8 cellular contexts compared by ENCODE assay signal in genomic region chr2:129812071-129812470, GRCh38.
DNase-seq lines count a peak whose midpoint lies in the region; ATAC-seq, FAIRE-seq and TF ChIP-seq lines count a peak whose summit lies in the region.

No MANE protein-coding gene starts in this region.

- H3K4me1 ChIP-seq in thoracic aorta (ENCODE audit: control insufficient read depth in 1 of 2, low read depth in 2 of 2): no peaks in the 10 kb centered on the region

- H3K27ac ChIP-seq in thoracic aorta: no peak overlapping the region

- H3K27me3 ChIP-seq in thoracic aorta (replicated peaks; ENCODE audit: insufficient read depth): no peaks in the 10 kb centered on the region

- TF ChIP-seq CTCF in activated CD8-positive, alpha-beta T cell treated with anti-CD3 and anti-CD28 coated beads for 36 hours (IDR thresholded peaks at IDR 0.05): no peak
- TF ChIP-seq CTCF in thoracic aorta (IDR thresholded peaks at IDR 0.05): no peak
- no peak for TF ChIP-seq CTCF in type B pancreatic cell (conservative IDR thresholded peaks at IDR 0.05)

- H3K27ac Mint-ChIP-seq in activated CD8-positive, alpha-beta T cell treated with anti-CD3 and anti-CD28 coated beads for 36 hours: no peak overlapping the region
- no peak overlapping the region for H3K27ac Mint-ChIP-seq in activated CD8-positive, alpha-beta T cell treated with anti-CD3 and anti-CD28 coated beads, Interleukin-2, amount 10 ng/mL, durations not matched to agents 7 days and 5 days
- no peak overlapping the region for H3K27ac Mint-ChIP-seq in type B pancreatic cell

- H3K4me3 Mint-ChIP-seq in activated CD8-positive, alpha-beta T cell treated with anti-CD3 and anti-CD28 coated beads for 36 hours: no peak overlapping the region
- H3K4me3 Mint-ChIP-seq in activated CD8-positive, alpha-beta T cell treated with anti-CD3 and anti-CD28 coated beads, Interleukin-2, amount 10 ng/mL, durations not matched to agents 7 days and 5 days: no peak overlapping the region
- H3K4me3 Mint-ChIP-seq in type B pancreatic cell: no peak overlapping the region

- no peaks in the 10 kb centered on the region for H3K36me3 ChIP-seq in thoracic aorta

- no peak overlapping the region for H3K4me3 ChIP-seq in thoracic aorta

- POLR2A ChIA-PET in activated CD8-positive, alpha-beta T cell treated with anti-CD3 and anti-CD28 coated beads for 36 hours (lab: Charles Lee): no interaction called here
- POLR2A ChIA-PET in activated CD8-positive, alpha-beta T cell treated with anti-CD3 and anti-CD28 coated beads, Interleukin-2, amount 10 ng/mL, durations not matched to agents 7 days and 5 days (lab: Charles Lee): no interaction called here

- CTCF ChIA-PET in activated CD8-positive, alpha-beta T cell treated with anti-CD3 and anti-CD28 coated beads for 36 hours (lab: Charles Lee): no interaction called here
- CTCF ChIA-PET in activated CD8-positive, alpha-beta T cell treated with anti-CD3 and anti-CD28 coated beads, Interleukin-2, amount 10 ng/mL, durations not matched to agents 7 days and 5 days (lab: Charles Lee): no interaction called here

- H3K9me3 Mint-ChIP-seq in activated CD8-positive, alpha-beta T cell treated with anti-CD3 and anti-CD28 coated beads for 36 hours: peaks cover 16% of the 10 kb centered on the region
- H3K9me3 Mint-ChIP-seq in activated CD8-positive, alpha-beta T cell treated with anti-CD3 and anti-CD28 coated beads, Interleukin-2, amount 10 ng/mL, durations not matched to agents 7 days and 5 days (ENCODE audit: insufficient read depth): no peaks in the 10 kb centered on the region
- peaks cover 5% of the 10 kb centered on the region for H3K9me3 Mint-ChIP-seq in type B pancreatic cell

- no peaks in the 10 kb centered on the region for H3K9me3 ChIP-seq in thoracic aorta

- peak; percentile 96 for ATAC-seq in activated CD8-positive, alpha-beta T cell treated with anti-CD3 and anti-CD28 coated beads for 36 hours
- ATAC-seq in activated CD8-positive, alpha-beta T cell treated with anti-CD3 and anti-CD28 coated beads, Interleukin-2, amount 10 ng/mL, durations not matched to agents 7 days and 5 days: no peak
- ATAC-seq in thoracic aorta (ENCODE audit: insufficient number of reproducible peaks, low FRiP score, low read depth) (no peak), GM18520 (IDR thresholded peaks at IDR 0.05; ENCODE audit: unreplicated experiment) (no peak)

- H3K4me1 Mint-ChIP-seq in activated CD8-positive, alpha-beta T cell treated with anti-CD3 and anti-CD28 coated beads for 36 hours (ENCODE audit: low read depth): peaks cover 9% of the 10 kb centered on the region
- H3K4me1 Mint-ChIP-seq in activated CD8-positive, alpha-beta T cell treated with anti-CD3 and anti-CD28 coated beads, Interleukin-2, amount 10 ng/mL, durations not matched to agents 7 days and 5 days (ENCODE audit: low read depth): peaks cover 13% of the 10 kb centered on the region
- H3K4me1 Mint-ChIP-seq in type B pancreatic cell (ENCODE audit: unreplicated experiment): no peaks in the 10 kb centered on the region

- intact Hi-C loops in activated CD8-positive, alpha-beta T cell treated with anti-CD3 and anti-CD28 coated beads for 36 hours (cut with micrococcal nuclease): no loop called here

- DNase-seq in activated CD8-positive, alpha-beta T cell treated with anti-CD3 and anti-CD28 coated beads for 36 hours: peak; percentile 67
- DNase-seq in activated CD8-positive, alpha-beta T cell treated with anti-CD3 and anti-CD28 coated beads, Interleukin-2, amount 10 ng/mL, durations not matched to agents 7 days and 5 days: no peak
- peak; percentile 88 for DNase-seq in HT-29 (ENCODE audit: low spot score)
- peak; percentile 9 for DNase-seq in thoracic aorta (ENCODE audit: low spot score)
- no peak for DNase-seq in stimulated activated naive CD4-positive, alpha-beta T cell (lab: John Stamatoyannopoulos, UW)
- DNase-seq in type B pancreatic cell (ENCODE audit: extremely low spot score, unreplicated experiment): no peak

- peaks cover 8% of the 10 kb centered on the region for H3K27me3 Mint-ChIP-seq in activated CD8-positive, alpha-beta T cell treated with anti-CD3 and anti-CD28 coated beads for 36 hours
- peaks cover 10% of the 10 kb centered on the region for H3K27me3 Mint-ChIP-seq in activated CD8-positive, alpha-beta T cell treated with anti-CD3 and anti-CD28 coated beads, Interleukin-2, amount 10 ng/mL, durations not matched to agents 7 days and 5 days (ENCODE audit: low read depth)
- H3K27me3 Mint-ChIP-seq in type B pancreatic cell: peaks cover 3% of the 10 kb centered on the region

- H3K36me3 Mint-ChIP-seq in activated CD8-positive, alpha-beta T cell treated with anti-CD3 and anti-CD28 coated beads for 36 hours (ENCODE audit: low read depth): no peaks in the 10 kb centered on the region
- no peaks in the 10 kb centered on the region for H3K36me3 Mint-ChIP-seq in activated CD8-positive, alpha-beta T cell treated with anti-CD3 and anti-CD28 coated beads, Interleukin-2, amount 10 ng/mL, durations not matched to agents 7 days and 5 days (ENCODE audit: low read depth)
- no peaks in the 10 kb centered on the region for H3K36me3 Mint-ChIP-seq in type B pancreatic cell

- peak; percentile 18 for FAIRE-seq in colon (lab: Jason Lieb, UNC)

Comparison
In these comparisons a context has a peak if more than half of its experiments do, and no peak if none do; other contexts are left out.
1. DNase-seq: peak in activated CD8-positive, alpha-beta T cell treated with anti-CD3 and anti-CD28 coated beads for 36 hours (single experiment), HT-29 (single experiment) and thoracic aorta (single experiment); none in activated CD8-positive, alpha-beta T cell treated with anti-CD3 and anti-CD28 coated beads, Interleukin-2, amount 10 ng/mL, durations not matched to agents 7 days and 5 days (single experiment), stimulated activated naive CD4-positive, alpha-beta T cell (0 of 6) and type B pancreatic cell (single experiment).